Comparison of ENCODE assay signal across 1 cellular context in genomic region chr20:36887779-36888133, GRCh38.
TF ChIP-seq lines count a peak whose summit lies in the region.

No MANE protein-coding gene starts in this region.

TF ChIP-seq in WTC11, 78 proteins besides CTCF, POLR2A, EP300 and RAD21 (continued from another document):
- TF ChIP-seq ARID4B (CRISPR knock-in tag; IDR thresholded peaks at IDR 0.05; ENCODE audit: borderline replicate concordance), result no peak
- TF ChIP-seq SP1 (CRISPR knock-in tag; conservative IDR thresholded peaks at IDR 0.05), result no peak
- TF ChIP-seq ZNF281 (CRISPR knock-in tag; IDR thresholded peaks at IDR 0.05), result no peak
- TF ChIP-seq GTF2I (CRISPR knock-in tag; conservative IDR thresholded peaks at IDR 0.05), result no peak
- no peak for TF ChIP-seq AFF4 (CRISPR knock-in tag; IDR thresholded peaks at IDR 0.05; ENCODE audit: borderline replicate concordance)
- no peak for TF ChIP-seq ATF3 (CRISPR knock-in tag; conservative IDR thresholded peaks at IDR 0.05)
- TF ChIP-seq FOXP4 (CRISPR knock-in tag; IDR thresholded peaks at IDR 0.05), result no peak
- TF ChIP-seq ZNF138 (CRISPR knock-in tag; conservative IDR thresholded peaks at IDR 0.05), result no peak
- TF ChIP-seq MAX (CRISPR knock-in tag; IDR thresholded peaks at IDR 0.05), result no peak
